Comparison of ENCODE assay signal across 37 cellular contexts in the genomic region with DNA sequence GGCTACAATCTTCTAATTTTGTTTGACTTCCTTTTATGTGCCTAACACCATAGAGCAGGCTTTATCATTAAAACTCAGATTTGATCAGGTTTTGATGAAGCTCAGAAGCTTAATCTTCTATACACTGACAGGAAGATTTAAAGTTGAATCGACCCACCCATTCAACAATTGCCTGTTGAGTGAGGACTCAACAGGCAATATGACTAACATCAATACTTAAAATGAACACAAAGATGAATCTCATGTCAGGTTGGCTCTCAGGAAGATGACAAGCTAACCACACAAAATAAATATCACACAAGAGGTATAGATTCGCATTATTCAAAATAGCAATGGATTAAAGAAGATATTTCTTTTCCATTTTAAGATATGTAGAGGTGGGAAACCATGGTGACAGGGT. TPM values are rescaled to one million over a fixed set of nuclear protein-coding genes. Genes with fewer than 3 reads are reported as not detected.
"Had no signal": no experiment of that assay in that cellular context is flagged by ENCODE, and none has a peak within 500 bp of the region (broad histone marks: within the 10 kb centered on the region; RNA-seq: fewer than 3 reads in every experiment).

No MANE protein-coding gene starts in this region.

- H3K4me3 ChIP-seq: ascending aorta, cardiac muscle cell had no signal

- DNase-seq: activated B cell treated with CpG ODN at 0.5 μM for 24 hours; activated CD4-positive, alpha-beta memory T cell treated with anti-CD3 and anti-CD28 coated beads for 36 hours; activated CD4-positive, alpha-beta T cell treated with anti-CD3 and anti-CD28 coated beads for 48 hours; activated CD4-positive, alpha-beta T cell treated with anti-CD3 and anti-CD28 coated beads, Interleukin-2, amount 10 ng/mL, durations not matched to agents 7 days and 5 days; activated CD4-positive, CD25-positive, alpha-beta regulatory T cell treated with anti-CD3 and anti-CD28 coated beads, Interleukin-2, amount 50 U/mL, for 72 hours; activated CD8-positive, alpha-beta memory T cell treated with anti-CD3 and anti-CD28 coated beads, Interleukin-2, amount 50 U/mL, for 4 hours; activated CD8-positive, alpha-beta T cell treated with anti-CD3 and anti-CD28 coated beads for 36 hours; activated effector memory CD4-positive, alpha-beta T cell treated with Interleukin-2 at 50 U/mL for 16 hours; activated gamma-delta T cell; activated naive CD4-positive, alpha-beta T cell treated with anti-CD3 and anti-CD28 coated beads, Interleukin-2, amount 10 ng/mL, durations not matched to agents 7 days and 5 days; activated naive CD4-positive, alpha-beta T cell treated with Interleukin-2 at 50 U/mL for 16 hours; activated naive CD8-positive, alpha-beta T cell treated with anti-CD3 and anti-CD28 coated beads, Interleukin-2, amount 10 ng/mL, durations not matched to agents 7 days and 5 days; activated naive CD8-positive, alpha-beta T cell treated with anti-CD3 and anti-CD28 coated beads, Interleukin-2, amount 50 U/mL, for 24 hours; activated T-cell treated with anti-CD3 and anti-CD28 coated beads, Interleukin-2, amount 50 U/mL, for 24 hours; activated T-cell treated with anti-CD3 and anti-CD28 coated beads, Interleukin-2, amount 50 U/mL, for 48 hours; amygdala; anterior cingulate cortex; cerebellar nuclear complex; SW 1271; T-helper 1 cell; T-helper 2 cell; T-helper 9 cell had no signal

- H3K9me3 Mint-ChIP-seq: activated B cell treated with CpG ODN at 0.5 μM for 24 hours; activated CD4-positive, alpha-beta memory T cell treated with anti-CD3 and anti-CD28 coated beads for 36 hours; activated CD4-positive, alpha-beta T cell treated with anti-CD3 and anti-CD28 coated beads, Interleukin-2, amount 10 ng/mL, durations not matched to agents 7 days and 5 days; activated CD8-positive, alpha-beta T cell treated with anti-CD3 and anti-CD28 coated beads for 36 hours; activated naive CD4-positive, alpha-beta T cell treated with anti-CD3 and anti-CD28 coated beads, Interleukin-2, amount 10 ng/mL, durations not matched to agents 7 days and 5 days; activated naive CD4-positive, alpha-beta T cell treated with anti-CD3 and anti-CD28 coated beads, Interleukin-2, amount 50 U/mL, for 24 hours; activated naive CD8-positive, alpha-beta T cell treated with anti-CD3 and anti-CD28 coated beads, Interleukin-2, amount 10 ng/mL, durations not matched to agents 7 days and 5 days; activated naive CD8-positive, alpha-beta T cell treated with anti-CD3 and anti-CD28 coated beads, Interleukin-2, amount 50 U/mL, for 24 hours; activated T-cell treated with anti-CD3 and anti-CD28 coated beads, Interleukin-2, amount 50 U/mL, for 24 hours; activated T-helper 1 cell treated with anti-CD3 and anti-CD28 coated beads, Interleukin-12 subunit alpha, Interleukin-12 subunit beta, Interleukin-2, Interleukin-4 antibody, amounts not matched to agents 30 ng/mL and 10 ng/mL and 1 ng/mL, durations not matched to agents 14 hours and 24 hours and 36 hours; activated T-helper 2 cell treated with anti-CD3 and anti-CD28 coated beads, Interferon-gamma antibody, Interleukin-2, Interleukin-4, amounts not matched to agents 10 μg/mL and 5 μg/mL and 100 μg/mL, durations not matched to agents 14 hours and 24 hours and 36 hours; central memory CD8-positive, alpha-beta T cell; T-helper 1 cell treated with Interleukin-12 subunit alpha and Interleukin-12 subunit beta and Interleukin-4 antibody, amounts not matched to agents 30 μg/mL and 1 μg/mL, for 36 hours; T-helper 2 cell treated with Interferon-gamma antibody and Interleukin-4, amounts not matched to agents 5 μg/mL and 100 μg/mL, for 36 hours had no signal

- H3K9me3 ChIP-seq: ascending aorta had no signal

- H3K4me1 ChIP-seq: ascending aorta had no signal

- H3K36me3 Mint-ChIP-seq: activated CD4-positive, alpha-beta memory T cell treated with anti-CD3 and anti-CD28 coated beads for 36 hours; activated naive CD4-positive, alpha-beta T cell treated with anti-CD3 and anti-CD28 coated beads, Interleukin-2, amount 10 ng/mL, durations not matched to agents 7 days and 5 days; activated naive CD4-positive, alpha-beta T cell treated with anti-CD3 and anti-CD28 coated beads, Interleukin-2, amount 50 U/mL, for 24 hours; activated naive CD8-positive, alpha-beta T cell; activated naive CD8-positive, alpha-beta T cell treated with anti-CD3 and anti-CD28 coated beads, Interleukin-2, amount 10 ng/mL, durations not matched to agents 7 days and 5 days; brain had no signal

- H3K4me3 Mint-ChIP-seq: activated B cell treated with CpG ODN at 0.5 μM for 24 hours; activated CD4-positive, alpha-beta memory T cell treated with anti-CD3 and anti-CD28 coated beads for 36 hours; activated CD4-positive, alpha-beta T cell treated with anti-CD3 and anti-CD28 coated beads, Interleukin-2, amount 10 ng/mL, durations not matched to agents 7 days and 5 days; activated CD8-positive, alpha-beta T cell treated with anti-CD3 and anti-CD28 coated beads for 36 hours; activated naive CD4-positive, alpha-beta T cell treated with anti-CD3 and anti-CD28 coated beads, Interleukin-2, amount 10 ng/mL, durations not matched to agents 7 days and 5 days; activated naive CD4-positive, alpha-beta T cell treated with anti-CD3 and anti-CD28 coated beads, Interleukin-2, amount 50 U/mL, for 24 hours; activated naive CD8-positive, alpha-beta T cell; activated naive CD8-positive, alpha-beta T cell treated with anti-CD3 and anti-CD28 coated beads, Interleukin-2, amount 10 ng/mL, durations not matched to agents 7 days and 5 days; activated naive CD8-positive, alpha-beta T cell treated with anti-CD3 and anti-CD28 coated beads, Interleukin-2, amount 50 U/mL, for 24 hours; activated T-cell treated with anti-CD3 and anti-CD28 coated beads, Interleukin-2, amount 50 U/mL, for 24 hours; activated T-helper 1 cell treated with anti-CD3 and anti-CD28 coated beads, Interleukin-12 subunit alpha, Interleukin-12 subunit beta, Interleukin-2, Interleukin-4 antibody, amounts not matched to agents 30 ng/mL and 10 ng/mL and 1 ng/mL, durations not matched to agents 14 hours and 24 hours and 36 hours; brain; central memory CD8-positive, alpha-beta T cell; T-helper 1 cell treated with Interleukin-12 subunit alpha and Interleukin-12 subunit beta and Interleukin-4 antibody, amounts not matched to agents 30 μg/mL and 1 μg/mL, for 36 hours; T-helper 2 cell treated with Interferon-gamma antibody and Interleukin-4, amounts not matched to agents 5 μg/mL and 100 μg/mL, for 36 hours had no signal

- H3K27me3 ChIP-seq: ascending aorta, cardiac muscle cell had no signal

- H3K27ac ChIP-seq: ascending aorta, cardiac muscle cell, VCaP had no signal

- H3K27ac Mint-ChIP-seq: activated B cell treated with CpG ODN at 0.5 μM for 24 hours; activated CD4-positive, alpha-beta memory T cell treated with anti-CD3 and anti-CD28 coated beads for 36 hours; activated CD4-positive, alpha-beta T cell treated with anti-CD3 and anti-CD28 coated beads, Interleukin-2, amount 10 ng/mL, durations not matched to agents 7 days and 5 days; activated CD8-positive, alpha-beta T cell treated with anti-CD3 and anti-CD28 coated beads for 36 hours; activated naive CD4-positive, alpha-beta T cell treated with anti-CD3 and anti-CD28 coated beads, Interleukin-2, amount 10 ng/mL, durations not matched to agents 7 days and 5 days; activated naive CD4-positive, alpha-beta T cell treated with anti-CD3 and anti-CD28 coated beads, Interleukin-2, amount 50 U/mL, for 24 hours; activated naive CD8-positive, alpha-beta T cell; activated naive CD8-positive, alpha-beta T cell treated with anti-CD3 and anti-CD28 coated beads, Interleukin-2, amount 10 ng/mL, durations not matched to agents 7 days and 5 days; activated naive CD8-positive, alpha-beta T cell treated with anti-CD3 and anti-CD28 coated beads, Interleukin-2, amount 50 U/mL, for 24 hours; activated T-cell treated with anti-CD3 and anti-CD28 coated beads, Interleukin-2, amount 50 U/mL, for 24 hours; activated T-helper 1 cell treated with anti-CD3 and anti-CD28 coated beads, Interleukin-12 subunit alpha, Interleukin-12 subunit beta, Interleukin-2, Interleukin-4 antibody, amounts not matched to agents 30 ng/mL and 10 ng/mL and 1 ng/mL, durations not matched to agents 14 hours and 24 hours and 36 hours; activated T-helper 2 cell treated with anti-CD3 and anti-CD28 coated beads, Interferon-gamma antibody, Interleukin-2, Interleukin-4, amounts not matched to agents 10 μg/mL and 5 μg/mL and 100 μg/mL, durations not matched to agents 14 hours and 24 hours and 36 hours; T-helper 1 cell treated with Interleukin-12 subunit alpha and Interleukin-12 subunit beta and Interleukin-4 antibody, amounts not matched to agents 30 μg/mL and 1 μg/mL, for 36 hours; T-helper 2 cell treated with Interferon-gamma antibody and Interleukin-4, amounts not matched to agents 5 μg/mL and 100 μg/mL, for 36 hours had no signal

- H3K27me3 Mint-ChIP-seq: activated B cell treated with CpG ODN at 0.5 μM for 24 hours; activated CD4-positive, alpha-beta T cell treated with anti-CD3 and anti-CD28 coated beads, Interleukin-2, amount 10 ng/mL, durations not matched to agents 7 days and 5 days; activated naive CD4-positive, alpha-beta T cell treated with anti-CD3 and anti-CD28 coated beads, Interleukin-2, amount 10 ng/mL, durations not matched to agents 7 days and 5 days; activated naive CD8-positive, alpha-beta T cell treated with anti-CD3 and anti-CD28 coated beads, Interleukin-2, amount 50 U/mL, for 24 hours; brain had no signal

- H3K4me1 Mint-ChIP-seq: activated B cell treated with CpG ODN at 0.5 μM for 24 hours; activated CD4-positive, alpha-beta T cell treated with anti-CD3 and anti-CD28 coated beads, Interleukin-2, amount 10 ng/mL, durations not matched to agents 7 days and 5 days; activated naive CD4-positive, alpha-beta T cell treated with anti-CD3 and anti-CD28 coated beads, Interleukin-2, amount 10 ng/mL, durations not matched to agents 7 days and 5 days; activated naive CD4-positive, alpha-beta T cell treated with anti-CD3 and anti-CD28 coated beads, Interleukin-2, amount 50 U/mL, for 24 hours; activated naive CD8-positive, alpha-beta T cell treated with anti-CD3 and anti-CD28 coated beads, Interleukin-2, amount 10 ng/mL, durations not matched to agents 7 days and 5 days; activated naive CD8-positive, alpha-beta T cell treated with anti-CD3 and anti-CD28 coated beads, Interleukin-2, amount 50 U/mL, for 24 hours; brain; central memory CD8-positive, alpha-beta T cell had no signal

- H3K36me3 ChIP-seq: ascending aorta, cardiac muscle cell had no signal

- ATAC-seq: activated CD8-positive, alpha-beta T cell treated with anti-CD3 and anti-CD28 coated beads for 36 hours; activated naive CD8-positive, alpha-beta T cell treated with anti-CD3 and anti-CD28 coated beads, Interleukin-2, amount 50 U/mL, for 24 hours had no signal

RNA-seq across cellular contexts. Expression of a gene that starts 50.7 kb away (rescaled TPM):
- total RNA-seq: activated B cell treated with CpG ODN at 0.5 μM for 24 hours; activated CD4-positive, alpha-beta memory T cell treated with anti-CD3 and anti-CD28 coated beads for 36 hours; activated CD4-positive, alpha-beta T cell treated with anti-CD3 and anti-CD28 coated beads, Interleukin-2, amount 10 ng/mL, durations not matched to agents 7 days and 5 days; activated CD8-positive, alpha-beta memory T cell treated with anti-CD3 and anti-CD28 coated beads for 36 hours; activated CD8-positive, alpha-beta T cell treated with anti-CD3 and anti-CD28 coated beads for 36 hours; activated naive CD8-positive, alpha-beta T cell treated with anti-CD3 and anti-CD28 coated beads, Interleukin-2, amount 10 ng/mL, durations not matched to agents 7 days and 5 days; activated T-helper 1 cell treated with anti-CD3 and anti-CD28 coated beads, Interleukin-12 subunit alpha, Interleukin-12 subunit beta, Interleukin-2, Interleukin-4 antibody, amounts not matched to agents 30 ng/mL and 10 ng/mL and 1 ng/mL, durations not matched to agents 14 hours and 24 hours and 36 hours; activated T-helper 2 cell treated with anti-CD3 and anti-CD28 coated beads, Interferon-gamma antibody, Interleukin-2, Interleukin-4, amounts not matched to agents 10 μg/mL and 5 μg/mL and 100 μg/mL, durations not matched to agents 14 hours and 24 hours and 36 hours; ascending aorta; bronchial epithelial cell; cardiac muscle cell; chondrocyte had no signal
- polyA plus RNA-seq: adipose tissue, cardiac muscle cell had no signal
